Comparison of ENCODE assay signal across 25 cellular contexts in the genomic region with DNA sequence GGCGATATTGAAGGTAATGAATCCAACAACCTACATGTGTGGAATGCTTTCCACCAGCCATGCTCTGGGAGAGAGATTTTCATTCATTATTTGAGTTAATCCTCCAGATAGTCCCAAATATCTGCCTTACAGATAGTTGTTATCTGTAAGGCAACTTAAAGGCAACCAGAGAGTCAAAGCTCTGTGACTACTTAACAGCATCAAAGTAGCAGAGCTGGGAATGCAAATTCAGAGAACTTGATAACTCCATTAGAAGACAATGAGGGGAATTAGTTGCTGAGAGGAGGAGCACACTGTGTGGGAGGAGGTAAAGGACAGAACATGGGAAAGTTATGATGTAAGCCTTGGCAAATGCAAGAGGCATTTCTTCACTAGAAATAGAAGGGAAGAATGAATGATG.
"Had no signal": no experiment of that assay in that cellular context is flagged by ENCODE, and none has a peak within 500 bp of the region (broad histone marks: within the 10 kb centered on the region; RNA-seq: fewer than 3 reads in every experiment).

No MANE protein-coding gene starts in this region.

- H3K27me3 ChIP-seq: breast epithelium, left lung, tibial nerve had no signal

- H3K4me3 Mint-ChIP-seq: activated T-cell treated with anti-CD3 and anti-CD28 coated beads, Interleukin-2, amount 50 U/mL, for 24 hours; activated T-helper 17 cell treated with anti-CD3 and anti-CD28 coated beads, Interleukin-2, amount 50 U/mL, for 72 hours; central memory CD8-positive, alpha-beta T cell; endodermal cell; nephron progenitor cell; stimulated activated naive CD8-positive, alpha-beta T cell treated with anti-CD3 and anti-CD28 coated beads, Interleukin-15, amount 100 ng/mL, for 72 hours had no signal

- H3K79me2 ChIP-seq: parathyroid adenoma had no signal

- H3K27ac ChIP-seq: breast epithelium, coronary artery, epithelial cell of prostate, left lung, parathyroid adenoma, tibial nerve, VCaP had no signal

- H3K27ac Mint-ChIP-seq: activated naive CD8-positive, alpha-beta T cell treated with anti-CD3 and anti-CD28 coated beads for 36 hours; activated T-helper 17 cell treated with anti-CD3 and anti-CD28 coated beads, Interleukin-2, amount 50 U/mL, for 72 hours; endodermal cell; nephron progenitor cell; stimulated activated naive CD8-positive, alpha-beta T cell treated with anti-CD3 and anti-CD28 coated beads, Interleukin-15, amount 100 ng/mL, for 72 hours had no signal

- H3K9me3 Mint-ChIP-seq: central memory CD8-positive, alpha-beta T cell; endodermal cell had no signal

- DNase-seq: activated CD4-positive, alpha-beta T cell treated with anti-CD3 and anti-CD28 coated beads, Interleukin-2, amount 50 U/mL, for 1 hour; activated CD8-positive, alpha-beta memory T cell treated with anti-CD3 and anti-CD28 coated beads for 24 hours; activated CD8-positive, alpha-beta memory T cell treated with anti-CD3 and anti-CD28 coated beads, Interleukin-2, amount 50 U/mL, for 4 hours; activated naive CD8-positive, alpha-beta T cell treated with anti-CD3 and anti-CD28 coated beads for 36 hours; activated T-cell treated with anti-CD3 and anti-CD28 coated beads, Interleukin-2, amount 50 U/mL, for 24 hours; amniotic stem cell; endodermal cell; foreskin melanocyte; hippocampal formation; kidney glomerular epithelial cell; left lung; midbrain; nephron progenitor cell; stimulated activated CD4-positive, alpha-beta T cell treated with anti-CD3 and anti-CD28 coated beads, Interleukin-1b, Interleukin-23, amount 100 ng/mL, for 48 hours; stimulated activated naive CD8-positive, alpha-beta T cell treated with anti-CD3 and anti-CD28 coated beads, Interleukin-15, amount 100 ng/mL, for 72 hours; SW 1271 had no signal

- ATAC-seq: activated CD4-positive, CD25-positive, alpha-beta regulatory T cell treated with anti-CD3 and anti-CD28 coated beads, Interleukin-2, amount 50 U/mL, for 24 hours; stimulated activated naive CD8-positive, alpha-beta T cell treated with anti-CD3 and anti-CD28 coated beads, Interleukin-15, amount 100 ng/mL, for 72 hours had no signal

- H3K36me3 ChIP-seq: breast epithelium, left lung, tibial nerve had no signal

- H3K4me1 Mint-ChIP-seq: nephron progenitor cell had no signal

- H3K27me3 Mint-ChIP-seq: activated naive CD8-positive, alpha-beta T cell treated with anti-CD3 and anti-CD28 coated beads for 36 hours; activated T-cell treated with anti-CD3 and anti-CD28 coated beads, Interleukin-2, amount 50 U/mL, for 24 hours; activated T-helper 17 cell treated with anti-CD3 and anti-CD28 coated beads, Interleukin-2, amount 50 U/mL, for 72 hours; central memory CD8-positive, alpha-beta T cell; stimulated activated naive CD8-positive, alpha-beta T cell treated with anti-CD3 and anti-CD28 coated beads, Interleukin-15, amount 100 ng/mL, for 72 hours had no signal

- H3K4me3 ChIP-seq: breast epithelium, coronary artery, left lung, tibial nerve had no signal

- H3K9ac ChIP-seq: parathyroid adenoma had no signal

- H2AFZ ChIP-seq: parathyroid adenoma had no signal

- H3K4me1 ChIP-seq: breast epithelium, left lung, parathyroid adenoma, tibial nerve had no signal
